15 cellular contexts compared by ENCODE assay signal in genomic region chr1:14415396-14415795, GRCh38.
DNase-seq lines count a peak whose midpoint lies in the region; ATAC-seq, FAIRE-seq and TF ChIP-seq lines count a peak whose summit lies in the region.
"Had no signal": no experiment of that assay in that cellular context is flagged by ENCODE, and none has a peak within 500 bp of the region (broad histone marks: within the 10 kb centered on the region; RNA-seq: fewer than 3 reads in every experiment).

No MANE protein-coding gene starts in this region.

- no peak overlapping the region for H3K4me3 Mint-ChIP-seq in stimulated activated naive CD8-positive, alpha-beta T cell treated with anti-CD3 and anti-CD28 coated beads, Interleukin-15, amount 100 ng/mL, for 72 hours
- H3K4me3 Mint-ChIP-seq in endothelial cell (ENCODE audit: unreplicated experiment): no peak overlapping the region
- no peak overlapping the region for H3K4me3 Mint-ChIP-seq in activated CD4-positive, alpha-beta memory T cell treated with anti-CD3 and anti-CD28 coated beads, Interleukin-2, amount 10 ng/mL, durations not matched to agents 7 days and 5 days
- no peak overlapping the region for H3K4me3 Mint-ChIP-seq in CD8-positive, alpha-beta memory T cell
- H3K4me3 Mint-ChIP-seq: activated CD8-positive, alpha-beta memory T cell treated with anti-CD3 and anti-CD28 coated beads, Interleukin-2, amount 10 ng/mL, durations not matched to agents 7 days and 5 days; activated naive CD8-positive, alpha-beta T cell; CD4-positive, CD25-positive, alpha-beta regulatory T cell; mesothelial cell of epicardium had no signal

- H3K9me3 Mint-ChIP-seq in stimulated activated naive CD8-positive, alpha-beta T cell treated with anti-CD3 and anti-CD28 coated beads, Interleukin-15, amount 100 ng/mL, for 72 hours: no peaks in the 10 kb centered on the region
- H3K9me3 Mint-ChIP-seq in endothelial cell (ENCODE audit: unreplicated experiment): no peaks in the 10 kb centered on the region
- H3K9me3 Mint-ChIP-seq in activated CD4-positive, alpha-beta memory T cell treated with anti-CD3 and anti-CD28 coated beads, Interleukin-2, amount 10 ng/mL, durations not matched to agents 7 days and 5 days: no peaks in the 10 kb centered on the region
- H3K9me3 Mint-ChIP-seq in CD8-positive, alpha-beta memory T cell: peaks cover 0 to 2% (median 0%) of the 10 kb centered on the region in 5 donors

- no peaks in the 10 kb centered on the region for H3K36me3 Mint-ChIP-seq in endothelial cell (ENCODE audit: low read depth, unreplicated experiment)
- H3K36me3 Mint-ChIP-seq in activated CD4-positive, alpha-beta memory T cell treated with anti-CD3 and anti-CD28 coated beads, Interleukin-2, amount 10 ng/mL, durations not matched to agents 7 days and 5 days (ENCODE audit: low read depth): no peaks in the 10 kb centered on the region
- no peaks in the 10 kb centered on the region for H3K36me3 Mint-ChIP-seq in CD8-positive, alpha-beta memory T cell
- H3K36me3 Mint-ChIP-seq: activated CD8-positive, alpha-beta memory T cell treated with anti-CD3 and anti-CD28 coated beads, Interleukin-2, amount 10 ng/mL, durations not matched to agents 7 days and 5 days; activated naive CD8-positive, alpha-beta T cell; CD4-positive, CD25-positive, alpha-beta regulatory T cell; mesothelial cell of epicardium had no signal

- H3K27ac Mint-ChIP-seq in stimulated activated naive CD8-positive, alpha-beta T cell treated with anti-CD3 and anti-CD28 coated beads, Interleukin-15, amount 100 ng/mL, for 72 hours: no peak overlapping the region
- H3K27ac Mint-ChIP-seq in endothelial cell (ENCODE audit: unreplicated experiment): no peak overlapping the region
- H3K27ac Mint-ChIP-seq in activated CD4-positive, alpha-beta memory T cell treated with anti-CD3 and anti-CD28 coated beads, Interleukin-2, amount 10 ng/mL, durations not matched to agents 7 days and 5 days: no peak overlapping the region
- no peak overlapping the region for H3K27ac Mint-ChIP-seq in CD8-positive, alpha-beta memory T cell
- H3K27ac Mint-ChIP-seq: activated CD8-positive, alpha-beta memory T cell treated with anti-CD3 and anti-CD28 coated beads, Interleukin-2, amount 10 ng/mL, durations not matched to agents 7 days and 5 days; activated naive CD8-positive, alpha-beta T cell; CD4-positive, CD25-positive, alpha-beta regulatory T cell; mesothelial cell of epicardium had no signal

- H3K4me1 Mint-ChIP-seq in stimulated activated naive CD8-positive, alpha-beta T cell treated with anti-CD3 and anti-CD28 coated beads, Interleukin-15, amount 100 ng/mL, for 72 hours: no peaks in the 10 kb centered on the region
- H3K4me1 Mint-ChIP-seq in endothelial cell (ENCODE audit: unreplicated experiment): peaks cover 5% of the 10 kb centered on the region
- H3K4me1 Mint-ChIP-seq in activated CD4-positive, alpha-beta memory T cell treated with anti-CD3 and anti-CD28 coated beads, Interleukin-2, amount 10 ng/mL, durations not matched to agents 7 days and 5 days: no peaks in the 10 kb centered on the region
- H3K4me1 Mint-ChIP-seq in CD8-positive, alpha-beta memory T cell: no peaks in the 10 kb centered on the region
- H3K4me1 Mint-ChIP-seq: activated CD8-positive, alpha-beta memory T cell treated with anti-CD3 and anti-CD28 coated beads, Interleukin-2, amount 10 ng/mL, durations not matched to agents 7 days and 5 days; CD4-positive, CD25-positive, alpha-beta regulatory T cell had no signal

- H3K27me3 ChIP-seq in CD8-positive, alpha-beta memory T cell (ENCODE audit: insufficient read depth, low read length, poor library complexity, severe bottlenecking): no peaks in the 10 kb centered on the region

- H3K36me3 ChIP-seq in CD8-positive, alpha-beta memory T cell (ENCODE audit: insufficient read depth, low read length): no peaks in the 10 kb centered on the region

- FAIRE-seq in GM12892 (lab: Jason Lieb, UNC): no peak

- peak; percentile 13 for DNase-seq in stimulated activated naive CD8-positive, alpha-beta T cell treated with anti-CD3 and anti-CD28 coated beads, Interleukin-15, Interleukin-2, amounts not matched to agents 100 U/mL and 50 U/mL, for 24 hours
- DNase-seq in stimulated activated naive CD8-positive, alpha-beta T cell treated with anti-CD3 and anti-CD28 coated beads, Interleukin-15, amount 100 ng/mL, for 72 hours: no peak
- DNase-seq in NCI-H146 (lab: John Stamatoyannopoulos, UW): peak; percentile 67
- DNase-seq in endothelial cell (ENCODE audit: low spot score): peak; percentile 39
- DNase-seq in activated CD4-positive, alpha-beta memory T cell treated with anti-CD3 and anti-CD28 coated beads, Interleukin-2, amount 10 ng/mL, durations not matched to agents 7 days and 5 days: no peak
- DNase-seq in CD8-positive, alpha-beta memory T cell: no peak
- no peak for DNase-seq in GM12892 (ENCODE audit: insufficient read length)
- DNase-seq: activated CD8-positive, alpha-beta memory T cell treated with anti-CD3 and anti-CD28 coated beads, Interleukin-2, amount 10 ng/mL, durations not matched to agents 7 days and 5 days; CD4-positive, CD25-positive, alpha-beta regulatory T cell; NCI-H187; OCI-M1; T-helper 9 cell had no signal

- TF ChIP-seq CTCF in endothelial cell (IDR thresholded peaks at IDR 0.05; ENCODE audit: unreplicated experiment): no peak

- POLR2A ChIA-PET in activated CD4-positive, alpha-beta memory T cell treated with anti-CD3 and anti-CD28 coated beads, Interleukin-2, amount 10 ng/mL, durations not matched to agents 7 days and 5 days (lab: Charles Lee): no interaction called here
- POLR2A ChIA-PET in CD8-positive, alpha-beta memory T cell (lab: Charles Lee): no interaction called here

- H3K4me3 ChIP-seq in CD8-positive, alpha-beta memory T cell (ENCODE audit: low read length): no peak overlapping the region

- CTCF ChIA-PET in activated CD4-positive, alpha-beta memory T cell treated with anti-CD3 and anti-CD28 coated beads, Interleukin-2, amount 10 ng/mL, durations not matched to agents 7 days and 5 days (lab: Charles Lee): no interaction called here
- CTCF ChIA-PET in CD8-positive, alpha-beta memory T cell (lab: Charles Lee): no interaction called here

- TF ChIP-seq POLR2A in GM12892 (IDR thresholded peaks at IDR 0.05; ENCODE audit: low read depth, low read length): no peak

- H3K9me3 ChIP-seq in CD8-positive, alpha-beta memory T cell (ENCODE audit: low read length): no peaks in the 10 kb centered on the region

- H3K27ac ChIP-seq in CD8-positive, alpha-beta memory T cell (ENCODE audit: low read depth, low read length): no peak overlapping the region

- ATAC-seq in stimulated activated naive CD8-positive, alpha-beta T cell treated with anti-CD3 and anti-CD28 coated beads, Interleukin-15, Interleukin-2, amounts not matched to agents 100 U/mL and 50 U/mL, for 24 hours: no peak
- no peak for ATAC-seq in stimulated activated naive CD8-positive, alpha-beta T cell treated with anti-CD3 and anti-CD28 coated beads, Interleukin-15, amount 100 ng/mL, for 72 hours
- ATAC-seq in GM21423 (IDR thresholded peaks at IDR 0.05; ENCODE audit: unreplicated experiment): no peak
- ATAC-seq: activated CD8-positive, alpha-beta memory T cell treated with anti-CD3 and anti-CD28 coated beads, Interleukin-2, amount 10 ng/mL, durations not matched to agents 7 days and 5 days had no signal

- no peaks in the 10 kb centered on the region for H3K4me1 ChIP-seq in CD8-positive, alpha-beta memory T cell (ENCODE audit: insufficient read depth, low read length)

- peaks cover 5% of the 10 kb centered on the region for H3K27me3 Mint-ChIP-seq in stimulated activated naive CD8-positive, alpha-beta T cell treated with anti-CD3 and anti-CD28 coated beads, Interleukin-15, amount 100 ng/mL, for 72 hours
- no peaks in the 10 kb centered on the region for H3K27me3 Mint-ChIP-seq in endothelial cell (ENCODE audit: unreplicated experiment)
- H3K27me3 Mint-ChIP-seq in activated CD4-positive, alpha-beta memory T cell treated with anti-CD3 and anti-CD28 coated beads, Interleukin-2, amount 10 ng/mL, durations not matched to agents 7 days and 5 days: no peaks in the 10 kb centered on the region
- H3K27me3 Mint-ChIP-seq in CD8-positive, alpha-beta memory T cell: peaks cover under 1 to 3% of the 10 kb centered on the region in 2 donors
- H3K27me3 Mint-ChIP-seq: activated CD8-positive, alpha-beta memory T cell treated with anti-CD3 and anti-CD28 coated beads, Interleukin-2, amount 10 ng/mL, durations not matched to agents 7 days and 5 days; activated naive CD8-positive, alpha-beta T cell; CD4-positive, CD25-positive, alpha-beta regulatory T cell had no signal

Comparison
In these comparisons a context has a peak if more than half of its experiments do, and no peak if none do; other contexts are left out.
1. DNase-seq: peak in stimulated activated naive CD8-positive, alpha-beta T cell treated with anti-CD3 and anti-CD28 coated beads, Interleukin-15, Interleukin-2, amounts not matched to agents 100 U/mL and 50 U/mL, for 24 hours (single experiment), NCI-H146 (single experiment) and endothelial cell (single experiment); none in stimulated activated naive CD8-positive, alpha-beta T cell treated with anti-CD3 and anti-CD28 coated beads, Interleukin-15, amount 100 ng/mL, for 72 hours (0 of 2), activated CD4-positive, alpha-beta memory T cell treated with anti-CD3 and anti-CD28 coated beads, Interleukin-2, amount 10 ng/mL, durations not matched to agents 7 days and 5 days (single experiment), CD8-positive, alpha-beta memory T cell (0 of 5) and GM12892 (single experiment).